Comparison of ENCODE assay signal across 1 cellular context in genomic region chr2:85585781-85586105, GRCh38.
TF ChIP-seq lines count a peak whose summit lies in the region.

No MANE protein-coding gene starts in this region.

TF ChIP-seq in IMR-90, 13 proteins besides CTCF, POLR2A, EP300 and RAD21:
- TF ChIP-seq MAZ (IDR thresholded peaks at IDR 0.05; ENCODE audit: borderline replicate concordance, low read depth, low read length): no peak
- peak; percentile 37; the same call in 1 of the 2 replicates for TF ChIP-seq FOS (IDR thresholded peaks at IDR 0.05; ENCODE audit: low read depth, low read length)
